ENCODE assay signal across 22 cellular contexts in the genomic region with DNA sequence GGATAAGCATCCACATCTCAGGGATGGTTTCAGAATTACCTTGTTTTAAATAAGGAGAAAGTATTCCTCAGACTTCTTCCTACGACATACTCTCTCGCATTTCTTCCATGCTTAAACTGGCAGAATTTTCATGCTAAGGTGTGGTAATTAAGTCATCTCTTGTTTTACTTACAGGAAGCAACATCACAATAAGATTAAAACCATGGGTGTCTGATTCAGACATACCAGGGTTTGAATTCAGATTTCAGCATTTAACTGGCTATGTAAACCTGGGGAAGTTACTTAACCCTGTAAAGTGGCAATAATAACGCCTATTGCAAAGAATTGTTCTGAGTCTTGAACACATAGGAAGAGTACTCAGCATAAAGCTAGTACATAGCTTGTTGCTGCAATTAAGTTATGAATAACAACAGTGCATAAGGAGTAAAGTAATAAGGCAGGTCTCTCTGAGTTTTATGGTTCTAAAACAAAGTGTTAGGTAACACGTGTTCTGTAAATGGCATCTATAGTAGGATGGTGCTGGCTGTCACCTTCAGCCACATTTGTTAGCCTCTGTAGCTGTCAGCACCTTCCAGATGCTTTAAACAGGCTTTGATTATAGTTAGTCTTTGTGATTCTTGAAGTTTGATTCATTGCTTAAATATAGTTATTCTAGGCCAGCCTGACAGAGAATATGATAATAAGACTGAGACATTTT. TPM values are rescaled to one million over a fixed set of nuclear protein-coding genes. Genes with fewer than 3 reads are reported as not detected.
DNase-seq lines count a peak whose midpoint lies in the region; ATAC-seq, FAIRE-seq and TF ChIP-seq lines count a peak whose summit lies in the region.
"Had no signal": no experiment of that assay in that cellular context is flagged by ENCODE, and none has a peak within 500 bp of the region (broad histone marks: within the 10 kb centered on the region; RNA-seq: fewer than 3 reads in every experiment).

No MANE protein-coding gene starts in this region.

- no peak for FAIRE-seq in bronchial epithelial cell (lab: Jason Lieb, UNC)
- FAIRE-seq: RCC 7860 had no signal

- peaks cover 19% of the 10 kb centered on the region for H3K4me1 ChIP-seq in left ventricle myocardium inferior
- H3K4me1 ChIP-seq in BE2C = no peaks in the 10 kb centered on the region; the same call in 1 of the 2 replicates

- H3K36me3 ChIP-seq in left ventricle myocardium inferior (peaks cover 38% of the 10 kb centered on the region), bronchial epithelial cell (ENCODE audit: control insufficient read depth, insufficient read depth, low read length) (peaks cover 6% of the 10 kb centered on the region), BE2C (no peaks in the 10 kb centered on the region)

- peak; percentile 65 for ATAC-seq in Right ventricle myocardium superior (ENCODE audit: poor library complexity)
- peak; percentile 89 for ATAC-seq in left ventricle myocardium superior
- no peak for ATAC-seq in HG03097 (IDR thresholded peaks at IDR 0.05; ENCODE audit: low FRiP score, unreplicated experiment)

- DNase-seq in Right ventricle myocardium superior = no peak
- DNase-seq in left ventricle myocardium inferior = no peak
- peak; percentile 64 for DNase-seq in bronchial epithelial cell (ENCODE audit: low read depth)
- DNase-seq in left ventricle myocardium superior = no peak
- DNase-seq in BE2C = no peak
- DNase-seq in activated T-cell treated with anti-CD3 and anti-CD28 coated beads for 4 hours = no peak
- DNase-seq: 8988T; Calu3; CD8-positive, alpha-beta memory T cell; DMS153; GDM1; H9; IMR-90; NCI-H1105 treated with DMSO at 0.1 percent for 48 hours; NCI-H2029 treated with DMSO at 0.1 percent for 48 hours; NCI-H226; NCI-H510A treated with DMSO at 0.1 percent for 48 hours; NCI-H748 treated with DMSO at 0.1 percent for 48 hours had no signal

- H3K9me3 ChIP-seq in left ventricle myocardium inferior (replicated peaks) (peaks cover 13% of the 10 kb centered on the region), BE2C (no peaks in the 10 kb centered on the region)

- no peak overlapping the region for H3K27ac ChIP-seq in left ventricle myocardium inferior (replicated peaks)
- H3K27ac ChIP-seq: C4-2B, KMS-11 had no signal

- intact Hi-C loops in Right ventricle myocardium superior (cut with DNase I) = no loop called here
- intact Hi-C loops in left ventricle myocardium inferior (cut with micrococcal nuclease) = no loop called here
- intact Hi-C loops in left ventricle myocardium superior (cut with micrococcal nuclease) = no loop called here

- H3K27me3 ChIP-seq in left ventricle myocardium inferior (ENCODE audit: low read depth) (no peaks in the 10 kb centered on the region), bronchial epithelial cell (ENCODE audit: control insufficient read depth, insufficient read depth, low read length) (no peaks in the 10 kb centered on the region), BE2C (no peaks in the 10 kb centered on the region)

- TF ChIP-seq CTCF in left ventricle myocardium inferior (IDR thresholded peaks at IDR 0.05; ENCODE audit: borderline replicate concordance) = no peak
- TF ChIP-seq CTCF in bronchial epithelial cell (IDR thresholded peaks at IDR 0.05; ENCODE audit: insufficient read depth, low read length, severe bottlenecking) = no peak
- TF ChIP-seq CTCF in BE2C (IDR thresholded peaks at IDR 0.05; ENCODE audit: low read depth, low read length) = no peak

- no peak overlapping the region for H3K4me3 ChIP-seq in left ventricle myocardium inferior
- H3K4me3 ChIP-seq in bronchial epithelial cell (ENCODE audit: low read depth, low read length) = no peak overlapping the region
- no peak overlapping the region for H3K4me3 ChIP-seq in BE2C (ENCODE audit: low read depth, low read length)

RNA-seq across cellular contexts. Expression of a gene that starts 38.8 kb away (rescaled TPM):
- total RNA-seq in Right ventricle myocardium superior (25.1 TPM), left ventricle myocardium inferior (29.8 TPM), bronchial epithelial cell (24.0 and 49.0 TPM in 2 replicates), left ventricle myocardium superior (29.1 TPM)
- 12.6 TPM for polyA plus RNA-seq in BE2C (2012; ENCODE audit: insufficient read depth, insufficient read length, low read depth)

RNA-seq across cellular contexts. Expression of a gene that starts 42.6 kb away (rescaled TPM):
- total RNA-seq in Right ventricle myocardium superior (20.7 TPM), left ventricle myocardium inferior (27.2 TPM), bronchial epithelial cell (1.3 and 1.5 TPM in 2 replicates), left ventricle myocardium superior (22.8 TPM)
- polyA plus RNA-seq in BE2C (2012; ENCODE audit: insufficient read depth, insufficient read length, low read depth) = 1.4 TPM
